ENCODE assay signal across 20 cellular contexts in genomic region chr7:95927781-95928180, GRCh38.
A peak's percentile ranks its signal among the peaks of the same experiment; 100 is the strongest.
DNase-seq lines count a peak whose midpoint lies in the region; ATAC-seq lines count a peak whose summit lies in the region.
"Had no signal": no experiment of that assay in that cellular context is flagged by ENCODE, and none has a peak within 500 bp of the region (broad histone marks: within the 10 kb centered on the region; RNA-seq: fewer than 3 reads in every experiment).

No MANE protein-coding gene starts in this region.

- peak; percentile 15 for DNase-seq in NCI-H1694 treated with DMSO at 0.1 percent for 48 hours (lab: John Stamatoyannopoulos, UW)
- DNase-seq in NCI-H1694 (lab: John Stamatoyannopoulos, UW): no peak
- DNase-seq in NCI-H1092 (lab: John Stamatoyannopoulos, UW): peak; percentile 71
- DNase-seq in cerebellar nuclear complex (lab: John Stamatoyannopoulos, UW): peak; percentile 9 to 23
- DNase-seq in myocyte (ENCODE audit: low read depth): peak; percentile 82
- DNase-seq in DMS79 treated with DMSO at 0.1 percent for 48 hours (lab: John Stamatoyannopoulos, UW): no peak
- DNase-seq: activated CD8-positive, alpha-beta T cell treated with anti-CD3 and anti-CD28 coated beads, Interleukin-2, amount 10 ng/mL, durations not matched to agents 7 days and 5 days; activated naive CD4-positive, alpha-beta T cell treated with Interleukin-2 at 50 U/mL for 16 hours; activated T-cell treated with anti-CD3 and anti-CD28 coated beads, Interleukin-2, amount 50 U/mL, for 24 hours; amniotic stem cell; gastrocnemius medialis; GDM1; MG63; naive thymus-derived CD4-positive, alpha-beta T cell; NCI-H82; sigmoid colon had no signal

- ATAC-seq in HG03439 (IDR thresholded peaks at IDR 0.05; ENCODE audit: unreplicated experiment): no peak
- ATAC-seq in HG03175 (IDR thresholded peaks at IDR 0.05; ENCODE audit: unreplicated experiment): no peak
- ATAC-seq: activated CD4-positive, CD25-positive, alpha-beta regulatory T cell treated with anti-CD3 and anti-CD28 coated beads, Interleukin-2, amount 50 U/mL, for 24 hours; activated CD8-positive, alpha-beta T cell treated with anti-CD3 and anti-CD28 coated beads, Interleukin-2, amount 10 ng/mL, durations not matched to agents 7 days and 5 days; gastrocnemius medialis; naive thymus-derived CD4-positive, alpha-beta T cell; Panc1 had no signal

Comparison
In these comparisons a context has a peak if more than half of its experiments do, and no peak if none do; other contexts are left out.
1. DNase-seq: peak in NCI-H1694 treated with DMSO at 0.1 percent for 48 hours (single experiment), NCI-H1092 (single experiment), cerebellar nuclear complex (2 of 2) and myocyte (single experiment); none in NCI-H1694 (single experiment) and DMS79 treated with DMSO at 0.1 percent for 48 hours (single experiment).